In genomic region chr18:5582054-5582453, GRCh38 we compare ENCODE assay signal across 1 cellular context.
TF ChIP-seq lines count a peak whose summit lies in the region.

No MANE protein-coding gene starts in this region.

TF ChIP-seq in IMR-90, 13 proteins besides CTCF, POLR2A, EP300 and RAD21 (continued from another document):
- TF ChIP-seq, protein P1, sequence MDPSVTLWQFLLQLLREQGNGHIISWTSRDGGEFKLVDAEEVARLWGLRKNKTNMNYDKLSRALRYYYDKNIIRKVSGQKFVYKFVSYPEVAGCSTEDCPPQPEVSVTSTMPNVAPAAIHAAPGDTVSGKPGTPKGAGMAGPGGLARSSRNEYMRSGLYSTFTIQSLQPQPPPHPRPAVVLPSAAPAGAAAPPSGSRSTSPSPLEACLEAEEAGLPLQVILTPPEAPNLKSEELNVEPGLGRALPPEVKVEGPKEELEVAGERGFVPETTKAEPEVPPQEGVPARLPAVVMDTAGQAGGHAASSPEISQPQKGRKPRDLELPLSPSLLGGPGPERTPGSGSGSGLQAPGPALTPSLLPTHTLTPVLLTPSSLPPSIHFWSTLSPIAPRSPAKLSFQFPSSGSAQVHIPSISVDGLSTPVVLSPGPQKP (IDR thresholded peaks at IDR 0.05; ENCODE audit: borderline replicate concordance, low read depth, low read length), result no peak
- TF ChIP-seq NFE2L2 (IDR thresholded peaks at IDR 0.05; ENCODE audit: low read depth, low read length), result no peak
- TF ChIP-seq USF2 (IDR thresholded peaks at IDR 0.05; ENCODE audit: low read depth, low read length), result no peak
